Comparison of ENCODE assay signal across 25 cellular contexts in the genomic region with DNA sequence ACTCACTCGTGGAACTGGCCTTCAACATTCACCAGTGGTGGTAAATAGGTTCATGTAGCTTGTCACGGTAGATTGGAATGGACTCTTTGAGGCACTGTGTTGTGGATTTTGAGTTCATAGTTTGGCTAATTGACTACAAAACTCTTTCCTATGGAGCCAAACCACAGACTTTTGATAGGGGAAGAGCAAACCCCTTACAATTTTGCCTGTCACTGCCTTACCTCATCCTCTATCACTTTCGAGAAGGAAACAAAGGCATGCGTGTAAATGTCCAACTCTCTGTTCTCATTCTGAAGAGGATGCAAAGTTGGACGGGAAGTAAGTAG.
DNase-seq lines count a peak whose midpoint lies in the region; FAIRE-seq and TF ChIP-seq lines count a peak whose summit lies in the region.
"Had no signal": no experiment of that assay in that cellular context is flagged by ENCODE, and none has a peak within 500 bp of the region (broad histone marks: within the 10 kb centered on the region; RNA-seq: fewer than 3 reads in every experiment).

No MANE protein-coding gene starts in this region.

- H3F3A ChIP-seq in GM23248 (ENCODE audit: insufficient read depth), result peaks cover 33% of the 10 kb centered on the region

- CTCF ChIA-PET in H1 (lab: Charles Lee; ENCODE audit: partially characterized antibody), result interaction anchor here (1.6 kb wide), 1 partner anchor 10 kb away, joined by 3 read pairs; no protein-coding TSS in a partner anchor

- H3K27ac ChIP-seq in GM23248 (no peak overlapping the region; the same call in 1 of the 2 replicates), H1 (ENCODE audit: low read depth, low read length) (no peak overlapping the region), esophagus squamous epithelium (peak overlapping the region in 2 of 4 donors; percentile 10 to 65)
- H3K27ac ChIP-seq: PC-9, vagina had no signal

- H4K91ac ChIP-seq in H1 (replicated peaks; ENCODE audit: insufficient read length, low read length), result no peak overlapping the region

- no peak for FAIRE-seq in H1 (lab: Jason Lieb, UNC)
- FAIRE-seq: GM18507 had no signal

- no peak overlapping the region for H3K4me3 ChIP-seq in GM23248
- no peak overlapping the region for H3K4me3 ChIP-seq in H1 (ENCODE audit: extremely low read depth in 1 of 4, insufficient read depth in 2 of 4, low read depth in 3 of 4, low read length in 4 of 4)
- H3K4me3 ChIP-seq in esophagus squamous epithelium, result no peak overlapping the region
- H3K4me3 ChIP-seq: gastrocnemius medialis, PC-9, SJCRH30, vagina had no signal

- TF ChIP-seq EP300 in H1 (IDR thresholded peaks at IDR 0.05; ENCODE audit: borderline replicate concordance in 1 of 2, low read depth in 2 of 2, low read length in 2 of 2), result no peak

- H3K23me2 ChIP-seq in H1 (ENCODE audit: low read depth, low read length), result no peaks in the 10 kb centered on the region

- H2AFZ ChIP-seq in GM23248 (no peak overlapping the region), H1 (ENCODE audit: low read length) (0 out of 2 replicates have a peak overlapping the region, but pooled peaks have one; percentile 9)
- H2AFZ ChIP-seq: PC-9 had no signal

- H3K4me1 ChIP-seq in GM23248 (ENCODE audit: insufficient read depth) (peaks cover 29% of the 10 kb centered on the region), H1 (replicated peaks in 1 of 4; ENCODE audit: control insufficient read depth in 3 of 4, insufficient read depth in 4 of 4, low read length in 3 of 4) (peaks cover 0 to 9% (median 6%) of the 10 kb centered on the region in 4 experiments; a peak in 4 of 7 replicates), esophagus squamous epithelium (peaks cover 0 to 7% (median 6%) of the 10 kb centered on the region in 3 donors)
- H3K4me1 ChIP-seq: vagina had no signal

- H2BK120ac ChIP-seq in H1 (replicated peaks; ENCODE audit: low read depth, low read length), result no peak overlapping the region

- H3K9me3 ChIP-seq in GM23248 (ENCODE audit: low read depth) (no peaks in the 10 kb centered on the region), H1 (ENCODE audit: insufficient read depth in 2 of 2, low read depth in 1 of 2, low read length in 1 of 2) (no peaks in the 10 kb centered on the region), esophagus squamous epithelium (no peaks in the 10 kb centered on the region)
- H3K9me3 ChIP-seq: gastrocnemius medialis, SJCRH30, vagina had no signal

- peak overlapping the region; percentile 55; the same call in 1 of the 2 replicates for H2BK5ac ChIP-seq in H1 (ENCODE audit: low read depth, low read length)

- H4K20me1 ChIP-seq in GM23248 (ENCODE audit: insufficient read depth), result no peaks in the 10 kb centered on the region
- no peaks in the 10 kb centered on the region for H4K20me1 ChIP-seq in H1 (replicated peaks in 1 of 2; ENCODE audit: control insufficient read depth in 1 of 2, insufficient read depth in 2 of 2, low read length in 2 of 2)

- in situ Hi-C loops in GM23248 (cut with MboI), result no loop called here

- no peak overlapping the region for H3K9ac ChIP-seq in GM23248
- H3K9ac ChIP-seq in H1 (replicated peaks in 1 of 4; ENCODE audit: extremely low read depth in 1 of 4, low read depth in 3 of 4, low read length in 3 of 4), result no peak overlapping the region

- POLR2A ChIA-PET in H1 (lab: Charles Lee; ENCODE audit: partially characterized antibody), result no interaction called here

- H3K79me2 ChIP-seq in GM23248 (ENCODE audit: insufficient read depth) (no peaks in the 10 kb centered on the region), H1 (ENCODE audit: control insufficient read depth in 1 of 2, insufficient read depth in 2 of 2, low read length in 2 of 2) (no peaks in the 10 kb centered on the region)

- no peak overlapping the region for H3K18ac ChIP-seq in H1 (ENCODE audit: extremely low read depth, low read length)

- TF ChIP-seq POLR2A in H1 (IDR thresholded peaks at IDR 0.05; ENCODE audit: control extremely low read depth in 1 of 2, low read depth in 2 of 2, low read length in 2 of 2) (no peak), esophagus squamous epithelium (IDR thresholded peaks at IDR 0.05) (no peak)

- no peak for TF ChIP-seq RAD21 in H1 (IDR thresholded peaks at IDR 0.05 in 1 of 2, conservative IDR thresholded peaks at IDR 0.05 in 1 of 2; ENCODE audit: low read depth in 2 of 2, low read length in 2 of 2)

- no peak overlapping the region for H4K8ac ChIP-seq in H1 (ENCODE audit: extremely low read depth, insufficient read depth, low read length)

- H3K4me2 ChIP-seq in GM23248 (ENCODE audit: unreplicated experiment) (no peak overlapping the region), H1 (ENCODE audit: insufficient read depth in 1 of 2, low read depth in 2 of 2, low read length in 2 of 2) (no peak overlapping the region; a peak in 1 of 4 replicates)
- H3K4me2 ChIP-seq: PC-9 had no signal

- H3K14ac ChIP-seq in H1 (ENCODE audit: insufficient read length), result no peak overlapping the region

- H2AK5ac ChIP-seq in H1 (ENCODE audit: low read depth, low read length), result no peak overlapping the region

- H3K27me3 ChIP-seq in GM23248 (replicated peaks; ENCODE audit: insufficient read depth) (no peaks in the 10 kb centered on the region), H1 (replicated peaks in 1 of 4; ENCODE audit: control insufficient read depth in 3 of 4, extremely low read depth in 1 of 4, insufficient read depth in 3 of 4, low read length in 3 of 4) (no peaks in the 10 kb centered on the region), esophagus squamous epithelium (no peaks in the 10 kb centered on the region)
- H3K27me3 ChIP-seq: gastrocnemius medialis, SJCRH30, vagina had no signal

- H3K36me3 ChIP-seq in GM23248 (ENCODE audit: low read depth) (no peaks in the 10 kb centered on the region), H1 (ENCODE audit: control insufficient read depth in 2 of 4, insufficient read depth in 4 of 4, low read length in 3 of 4) (no peaks in the 10 kb centered on the region), esophagus squamous epithelium (no peaks in the 10 kb centered on the region)
- H3K36me3 ChIP-seq: gastrocnemius medialis, SJCRH30, vagina had no signal

- peak; percentile 2 for DNase-seq in GM23248
- DNase-seq in NOMO-1 (lab: John Stamatoyannopoulos, UW; ENCODE audit: unreplicated experiment in 2 of 2), result peak; percentile 13 to 54
- DNase-seq in H1 (ENCODE audit: low read depth in 1 of 2, low spot score in 2 of 2), result no peak
- peak; percentile 30 for DNase-seq in pons (ENCODE audit: low spot score)
- no peak for DNase-seq in activated CD8-positive, alpha-beta memory T cell treated with anti-CD3 and anti-CD28 coated beads for 24 hours
- no peak for DNase-seq in esophagus squamous epithelium (lab: John Stamatoyannopoulos, UW)
- no peak for DNase-seq in activated T-cell treated with anti-CD3 and anti-CD28 coated beads, Interleukin-2, amount 50 U/mL, for 48 hours
- no peak for DNase-seq in NCI-H1694 (lab: John Stamatoyannopoulos, UW)
- DNase-seq: activated B cell treated with CpG ODN at 0.5 μM for 24 hours; activated CD4-positive, alpha-beta memory T cell treated with anti-CD3 and anti-CD28 coated beads for 36 hours; activated naive CD4-positive, alpha-beta T cell; activated T-cell treated with anti-CD3 and anti-CD28 coated beads for 4 hours; amniotic stem cell; C1 segment of cervical spinal cord; central memory CD4-positive, alpha-beta T cell; DMS 273 treated with DMSO at 0.1 percent for 48 hours; gastrocnemius medialis; nephron progenitor cell; PC-9; SJCRH30; stimulated activated CD4-positive, alpha-beta T cell treated with anti-CD3 and anti-CD28 coated beads, Interleukin-12 subunit alpha, Interleukin-12 subunit beta, amount 100 ng/mL, for 4 hours; stimulated activated CD8-positive, alpha-beta memory T cell treated with anti-CD3 and anti-CD28 coated beads, Interleukin-4, amount 100 ng/mL, for 48 hours; substantia nigra had no signal

- H2BK15ac ChIP-seq in H1 (ENCODE audit: low read length), result no peak overlapping the region

- TF ChIP-seq CTCF in H1 (IDR thresholded peaks at IDR 0.05; ENCODE audit: control extremely low read depth in 1 of 3, insufficient read depth in 1 of 3, low read depth in 1 of 3, low read length in 3 of 3), result no peak
- no peak for TF ChIP-seq CTCF in esophagus squamous epithelium (IDR thresholded peaks at IDR 0.05)

- H4K5ac ChIP-seq in H1 (ENCODE audit: insufficient read length, low read depth, low read length), result no peak overlapping the region

- intact Hi-C loops in esophagus squamous epithelium (cut with DNase I), result no loop called here

- no peaks in the 10 kb centered on the region for H3K79me1 ChIP-seq in H1 (ENCODE audit: low read depth, low read length)

- no peaks in the 10 kb centered on the region for H3K9me2 ChIP-seq in GM23248 (ENCODE audit: insufficient read depth)

- no peak overlapping the region for H2BK12ac ChIP-seq in H1 (ENCODE audit: low read depth, low read length)

- H2BK20ac ChIP-seq in H1 (ENCODE audit: low read length), result no peak overlapping the region

- H3K56ac ChIP-seq in H1 (replicated peaks; ENCODE audit: insufficient read length, low read depth, low read length), result no peak overlapping the region

- H3K23ac ChIP-seq in H1 (ENCODE audit: insufficient read length), result no peak overlapping the region

- WGBS in GM23248 (ENCODE audit: low coverage in 1 of 2, low lambda C conversion rate in 2 of 2, missing lambda C conversion rate in 2 of 2), 2 experiments, result 98% methylated on average over 5 of the region's 5 CpGs
- 77% methylated on average over 5 of the region's 5 CpGs; no CpG with 5 or more reads in 1 of the 2 experiments for WGBS in H1 (ENCODE audit: extremely low coverage in 1 of 2, insufficient coverage in 1 of 2, insufficient read length in 1 of 2, insufficient replicate concordance in 2 of 2, low coverage in 1 of 2, low lambda C conversion rate in 2 of 2, missing lambda C conversion rate in 1 of 2), 2 experiments
- 77 to 81% methylated on average over 5 of the region's 5 CpGs for WGBS in esophagus squamous epithelium, 2 donors

- H3K4ac ChIP-seq in H1 (replicated peaks; ENCODE audit: insufficient read length, low read depth, low read length), result no peak overlapping the region

TF ChIP-seq in H1, 55 proteins besides CTCF, POLR2A, EP300 and RAD21:
- TF ChIP-seq SAP30 (IDR thresholded peaks at IDR 0.05; ENCODE audit: insufficient read depth, insufficient replicate concordance, low read length), result no peak

Comparison
In these comparisons a context has a peak if more than half of its experiments do, and no peak if none do; other contexts are left out.
1. DNase-seq: peak in GM23248 (single experiment), NOMO-1 (2 of 2) and pons (single experiment); none in H1 (0 of 2), activated CD8-positive, alpha-beta memory T cell treated with anti-CD3 and anti-CD28 coated beads for 24 hours (single experiment), esophagus squamous epithelium (single experiment), activated T-cell treated with anti-CD3 and anti-CD28 coated beads, Interleukin-2, amount 50 U/mL, for 48 hours (0 of 2) and NCI-H1694 (single experiment).